1 cellular context compared by ENCODE assay signal in genomic region chr14:54483848-54484247, GRCh38.
TF ChIP-seq lines count a peak whose summit lies in the region.

No MANE protein-coding gene starts in this region.

TF ChIP-seq in K562, 482 proteins besides CTCF, POLR2A, EP300 and RAD21:
- TF ChIP-seq TFAM (CRISPR knock-in tag; conservative IDR thresholded peaks at IDR 0.05) (no peak), MAFF (IDR thresholded peaks at IDR 0.05; ENCODE audit: low read length) (peak; percentile 53), C11orf30 (IDR thresholded peaks at IDR 0.05; ENCODE audit: low read depth) (peak; percentile 63), MAFG (tag; conservative IDR thresholded peaks at IDR 0.05) (peak; percentile 43; the same call in 1 of the 2 replicates), ZNF253 (CRISPR knock-in tag; conservative IDR thresholded peaks at IDR 0.05) (no peak), MAFK (IDR thresholded peaks at IDR 0.05; ENCODE audit: low read length) (peak; percentile 44; the same call in 1 of the 2 replicates), ZNF316 (IDR thresholded peaks at IDR 0.05) (peak; percentile 82)
- TF ChIP-seq, protein P1, sequence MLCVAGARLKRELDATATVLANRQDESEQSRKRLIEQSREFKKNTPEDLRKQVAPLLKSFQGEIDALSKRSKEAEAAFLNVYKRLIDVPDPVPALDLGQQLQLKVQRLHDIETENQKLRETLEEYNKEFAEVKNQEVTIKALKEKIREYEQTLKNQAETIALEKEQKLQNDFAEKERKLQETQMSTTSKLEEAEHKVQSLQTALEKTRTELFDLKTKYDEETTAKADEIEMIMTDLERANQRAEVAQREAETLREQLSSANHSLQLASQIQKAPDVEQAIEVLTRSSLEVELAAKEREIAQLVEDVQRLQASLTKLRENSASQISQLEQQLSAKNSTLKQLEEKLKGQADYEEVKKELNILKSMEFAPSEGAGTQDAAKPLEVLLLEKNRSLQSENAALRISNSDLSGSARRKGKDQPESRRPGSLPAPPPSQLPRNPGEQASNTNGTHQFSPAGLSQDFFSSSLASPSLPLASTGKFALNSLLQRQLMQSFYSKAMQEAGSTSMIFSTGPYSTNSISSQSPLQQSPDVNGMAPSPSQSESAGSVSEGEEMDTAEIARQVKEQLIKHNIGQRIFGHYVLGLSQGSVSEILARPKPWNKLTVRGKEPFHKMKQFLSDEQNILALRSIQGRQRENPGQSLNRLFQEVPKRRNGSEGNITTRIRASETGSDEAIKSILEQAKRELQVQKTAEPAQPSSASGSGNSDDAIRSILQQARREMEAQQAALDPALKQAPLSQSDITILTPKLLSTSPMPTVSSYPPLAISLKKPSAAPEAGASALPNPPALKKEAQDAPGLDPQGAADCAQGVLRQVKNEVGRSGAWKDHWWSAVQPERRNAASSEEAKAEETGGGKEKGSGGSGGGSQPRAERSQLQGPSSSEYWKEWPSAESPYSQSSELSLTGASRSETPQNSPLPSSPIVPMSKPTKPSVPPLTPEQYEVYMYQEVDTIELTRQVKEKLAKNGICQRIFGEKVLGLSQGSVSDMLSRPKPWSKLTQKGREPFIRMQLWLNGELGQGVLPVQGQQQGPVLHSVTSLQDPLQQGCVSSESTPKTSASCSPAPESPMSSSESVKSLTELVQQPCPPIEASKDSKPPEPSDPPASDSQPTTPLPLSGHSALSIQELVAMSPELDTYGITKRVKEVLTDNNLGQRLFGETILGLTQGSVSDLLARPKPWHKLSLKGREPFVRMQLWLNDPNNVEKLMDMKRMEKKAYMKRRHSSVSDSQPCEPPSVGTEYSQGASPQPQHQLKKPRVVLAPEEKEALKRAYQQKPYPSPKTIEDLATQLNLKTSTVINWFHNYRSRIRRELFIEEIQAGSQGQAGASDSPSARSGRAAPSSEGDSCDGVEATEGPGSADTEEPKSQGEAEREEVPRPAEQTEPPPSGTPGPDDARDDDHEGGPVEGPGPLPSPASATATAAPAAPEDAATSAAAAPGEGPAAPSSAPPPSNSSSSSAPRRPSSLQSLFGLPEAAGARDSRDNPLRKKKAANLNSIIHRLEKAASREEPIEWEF (CRISPR knock-in tag; IDR thresholded peaks at IDR 0.05): no peak
